Comparison of ENCODE assay signal across 30 cellular contexts in the genomic region with DNA sequence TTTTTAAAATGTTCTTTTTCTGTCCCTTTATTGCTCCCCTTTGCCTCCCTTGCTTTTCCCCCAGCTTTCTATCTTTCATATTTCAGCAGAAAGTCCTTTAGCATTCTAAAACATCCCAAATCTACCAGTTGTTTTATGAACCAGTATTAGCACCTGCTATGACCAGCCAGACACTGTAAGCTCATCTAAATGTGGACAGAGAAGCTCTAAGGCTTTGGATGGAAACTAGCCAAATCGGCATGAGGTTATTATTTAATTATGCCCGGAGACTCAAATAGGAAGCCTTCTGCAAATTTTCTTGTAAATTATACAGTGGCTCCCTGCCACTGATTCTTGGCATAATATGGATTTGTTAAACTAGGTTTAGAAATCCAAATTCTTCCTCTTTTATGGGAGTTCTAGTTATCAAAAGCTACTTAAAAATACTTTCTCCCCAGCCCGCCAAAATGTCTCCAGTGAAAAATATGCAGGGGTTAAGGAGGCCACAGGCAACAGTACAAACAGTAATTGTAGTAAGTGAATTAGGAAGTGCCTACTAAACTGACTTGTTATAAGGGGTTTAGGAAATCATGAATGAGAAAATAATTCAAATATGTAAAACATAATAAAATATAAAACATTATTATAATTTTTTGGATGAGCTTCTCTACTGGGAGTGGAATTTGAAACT. TPM values are rescaled to one million over a fixed set of nuclear protein-coding genes. Genes with fewer than 3 reads are reported as not detected.
DNase-seq lines count a peak whose midpoint lies in the region; ATAC-seq and TF ChIP-seq lines count a peak whose summit lies in the region.
"Had no signal": no experiment of that assay in that cellular context is flagged by ENCODE, and none has a peak within 500 bp of the region (broad histone marks: within the 10 kb centered on the region; RNA-seq: fewer than 3 reads in every experiment).

No MANE protein-coding gene starts in this region.

- H3K4me3 ChIP-seq in LNCaP clone FGC (ENCODE audit: low read depth, low read length) (no peak overlapping the region), SK-N-SH (ENCODE audit: low read depth in 2 of 2, low read length in 1 of 2) (no peak overlapping the region), osteoblast (ENCODE audit: insufficient read depth, low read length) (no peak overlapping the region)

- H3K9me3 ChIP-seq in SK-N-SH = no peaks in the 10 kb centered on the region
- no peaks in the 10 kb centered on the region for H3K9me3 ChIP-seq in osteoblast (ENCODE audit: low read depth, low read length)

- no peaks in the 10 kb centered on the region for H4K20me1 ChIP-seq in SK-N-SH (ENCODE audit: insufficient read depth)
- H4K20me1 ChIP-seq in osteoblast (ENCODE audit: insufficient read depth, low read length) = no peaks in the 10 kb centered on the region

- no peaks in the 10 kb centered on the region for H3F3A ChIP-seq in SK-N-SH (replicated peaks; ENCODE audit: insufficient read depth)

- no peaks in the 10 kb centered on the region for H3K9me2 ChIP-seq in SK-N-SH

- peaks cover 0 to 8% of the 10 kb centered on the region in 2 experiments; a peak in 1 of 4 replicates for H3K4me1 ChIP-seq in SK-N-SH (ENCODE audit: control insufficient read depth in 1 of 2, insufficient read depth in 2 of 2, low read depth in 1 of 2, low read length in 1 of 2)
- H3K4me1 ChIP-seq in osteoblast (ENCODE audit: insufficient read depth, low read length) = no peaks in the 10 kb centered on the region

- 27% methylated on average over 3 of the region's 3 CpGs for WGBS in SK-N-SH (ENCODE audit: low lambda C conversion rate)

- CTCF ChIA-PET in SK-N-SH (lab: Yijun Ruan, JAX) = interaction anchor here (0.7 to 11.8 kb wide), 13 partner anchors 9 to 818 kb away, joined by 3 to 233 read pairs (median 4); partner anchors contain the start of genes CIP2A, DZIP3 and MYH15

- H3K79me2 ChIP-seq in SK-N-SH (ENCODE audit: insufficient read depth) = no peaks in the 10 kb centered on the region
- no peaks in the 10 kb centered on the region for H3K79me2 ChIP-seq in osteoblast (ENCODE audit: insufficient read depth, low read length)

- TF ChIP-seq CTCF in LNCaP clone FGC (IDR thresholded peaks at IDR 0.05; ENCODE audit: control insufficient read depth, extremely low read depth, insufficient read depth) (no peak), SK-N-SH (IDR thresholded peaks at IDR 0.05) (no peak), osteoblast (IDR thresholded peaks at IDR 0.05; ENCODE audit: extremely low read depth, low read depth, low read length) (no peak)

- ATAC-seq in GM21576 (IDR thresholded peaks at IDR 0.05; ENCODE audit: unreplicated experiment) = no peak
- ATAC-seq: activated naive CD4-positive, alpha-beta T cell treated with anti-CD3 and anti-CD28 coated beads, Interleukin-2, amount 50 U/mL, for 72 hours; stimulated activated effector memory CD8-positive, alpha-beta T cell treated with anti-CD3 and anti-CD28 coated beads, Interleukin-12 subunit alpha, Interleukin-12 subunit beta, amount 100 ng/mL, for 72 hours had no signal

- no peak overlapping the region for H2AFZ ChIP-seq in SK-N-SH (ENCODE audit: low read depth)
- H2AFZ ChIP-seq in osteoblast (ENCODE audit: low read length) = no peak overlapping the region

- DNase-seq in NCI-H1092 treated with DMSO at 0.1 percent for 48 hours (lab: John Stamatoyannopoulos, UW) = peak; percentile 13
- DNase-seq in NCI-H1092 (lab: John Stamatoyannopoulos, UW) = no peak
- peak; percentile 85 for DNase-seq in LNCaP clone FGC (ENCODE audit: low read depth)
- peak; percentile 28 for DNase-seq in SK-N-SH
- peak; percentile 9 for DNase-seq in osteoblast (ENCODE audit: insufficient read length, low spot score, missing footprints)
- DNase-seq in activated T-cell treated with anti-CD3 and anti-CD28 coated beads, Interleukin-2, amount 50 U/mL, for 48 hours = no peak
- DNase-seq in NCI-H1436 (lab: John Stamatoyannopoulos, UW) = no peak
- DNase-seq: 8988T; activated CD4-positive, alpha-beta T cell treated with anti-CD3 and anti-CD28 coated beads for 4 hours; activated CD8-positive, alpha-beta memory T cell treated with anti-CD3 and anti-CD28 coated beads for 24 hours; activated effector memory CD4-positive, alpha-beta T cell treated with Interleukin-2 at 50 U/mL for 16 hours; activated T-cell treated with anti-CD3 and anti-CD28 coated beads for 4 hours; amygdala; CD4-positive, alpha-beta T cell; effector CD4-positive, alpha-beta T cell; EL; hippocampal formation; immature natural killer cell; IMR-90; NCI-H2107; NCI-H510A; Right ventricle myocardium superior; SW 1271; trophoblast cell had no signal

- no peak overlapping the region for H3K9ac ChIP-seq in SK-N-SH

- peak in 1 of 2 experiments; percentile 54; a peak in 1 of 4 replicates for TF ChIP-seq EP300 in SK-N-SH (IDR thresholded peaks at IDR 0.05; ENCODE audit: borderline replicate concordance in 1 of 2, low read depth in 1 of 2, low read length in 1 of 2)

- H3K4me2 ChIP-seq in SK-N-SH (no peak overlapping the region), osteoblast (ENCODE audit: insufficient read depth, low read length) (no peak overlapping the region)

- no peak for TF ChIP-seq RAD21 in SK-N-SH (IDR thresholded peaks at IDR 0.05; ENCODE audit: low read length)

- H3K27ac ChIP-seq in SK-N-SH (ENCODE audit: low read depth in 2 of 2, low read length in 1 of 2) (0 out of 4 replicates have a peak overlapping the region, but pooled peaks of 1 of the 2 experiments have one; percentile 0), osteoblast (ENCODE audit: low read depth, low read length) (no peak overlapping the region)

- POLR2A ChIA-PET in SK-N-SH (lab: Yijun Ruan, JAX) = no interaction called here

- no peaks in the 10 kb centered on the region for H3K36me3 ChIP-seq in SK-N-SH (replicated peaks in 1 of 2; ENCODE audit: control insufficient read depth in 1 of 2, insufficient read depth in 2 of 2, low read length in 1 of 2)
- no peaks in the 10 kb centered on the region for H3K36me3 ChIP-seq in osteoblast (ENCODE audit: insufficient read depth, low read length)

- H3K27me3 ChIP-seq in SK-N-SH (ENCODE audit: insufficient read depth) (no peaks in the 10 kb centered on the region), osteoblast (ENCODE audit: insufficient read depth, low read length) (no peaks in the 10 kb centered on the region)

TF ChIP-seq in SK-N-SH, 30 proteins besides CTCF, POLR2A, EP300 and RAD21:
- TF ChIP-seq CHD2 (IDR thresholded peaks at IDR 0.05; ENCODE audit: low read length, partially characterized antibody) (no peak), RCOR1 (IDR thresholded peaks at IDR 0.05; ENCODE audit: low read length) (peak; percentile 67; the same call in 1 of the 2 replicates)

RNA-seq across cellular contexts. Expression of gene MYH15, which starts 15.4 kb away (rescaled TPM):
- 2.1 and 3.2 TPM in 2 replicates for polyA plus RNA-seq in SK-N-SH (2012; rRNA removed)
- polyA plus RNA-seq in SK-N-SH (2012; cell fraction: cytosol; rRNA removed) = 2.8 and 2.9 TPM in 2 replicates
- 2.0 and 3.2 TPM in 2 replicates for polyA plus RNA-seq in SK-N-SH (2012; cell fraction: nucleus; rRNA removed)
- total RNA-seq in osteoblast = 0.36 and 0.59 TPM in 2 replicates
- total RNA-seq: mucosa of gallbladder, omental fat pad, subcutaneous adipose tissue had no signal
- polyA plus RNA-seq: immature natural killer cell had no signal

Comparison
In these comparisons a context has a peak if more than half of its experiments do, and no peak if none do; other contexts are left out.
1. DNase-seq: peak in NCI-H1092 treated with DMSO at 0.1 percent for 48 hours (single experiment), LNCaP clone FGC (single experiment), SK-N-SH (single experiment) and osteoblast (single experiment); none in NCI-H1092 (single experiment), activated T-cell treated with anti-CD3 and anti-CD28 coated beads, Interleukin-2, amount 50 U/mL, for 48 hours (0 of 2) and NCI-H1436 (single experiment).